Comparison of ENCODE assay signal across 16 cellular contexts in genomic region chr13:96130818-96131217, GRCh38. TPM values are rescaled to one million over a fixed set of nuclear protein-coding genes. Genes with fewer than 3 reads are reported as not detected.
DNase-seq lines count a peak whose midpoint lies in the region; TF ChIP-seq lines count a peak whose summit lies in the region.
"Had no signal": no experiment of that assay in that cellular context is flagged by ENCODE, and none has a peak within 500 bp of the region (broad histone marks: within the 10 kb centered on the region; RNA-seq: fewer than 3 reads in every experiment).

No MANE protein-coding gene starts in this region.

- no peak overlapping the region for H3K4ac ChIP-seq in mesendoderm (ENCODE audit: low read depth, low read length)

- H3K79me2 ChIP-seq in mesendoderm (ENCODE audit: control insufficient read depth, insufficient read depth, low read length): no peaks in the 10 kb centered on the region

- no peak overlapping the region for H3K4me3 ChIP-seq in fibroblast of villous mesenchyme (ENCODE audit: low read depth, low read length)
- H3K4me3 ChIP-seq in mesendoderm (ENCODE audit: low read length): no peak overlapping the region
- no peak overlapping the region for H3K4me3 ChIP-seq in Caco-2 (ENCODE audit: low read depth, low read length)
- H3K4me3 ChIP-seq: GM23248 had no signal

- 0 out of 2 replicates have a peak, but pooled peaks cover 4% of the 10 kb centered on the region for H3K9me3 ChIP-seq in Caco-2

- no peak overlapping the region for H2BK5ac ChIP-seq in mesendoderm (ENCODE audit: low read length)

- BruUV-seq in Caco-2 (replicated peaks; lab: Mats Ljungman, UMichigan): no TSS peak

- no peak overlapping the region for H3K23ac ChIP-seq in mesendoderm (ENCODE audit: low read length)

- H3K27me3 ChIP-seq in mesendoderm (ENCODE audit: insufficient read depth, low read length, poor library complexity) (no peaks in the 10 kb centered on the region), Caco-2 (replicated peaks; ENCODE audit: control insufficient read depth, insufficient read depth, low read length) (no peaks in the 10 kb centered on the region)

- no peak overlapping the region for H4K8ac ChIP-seq in mesendoderm (ENCODE audit: low read depth, low read length)

- no CpG with 5 or more reads among the region's 3 CpGs for WGBS in mesendoderm (ENCODE audit: extremely low coverage, insufficient coverage, low lambda C conversion rate)

- no peaks in the 10 kb centered on the region for H3K79me1 ChIP-seq in mesendoderm (ENCODE audit: low read length)

- H3K4me1 Mint-ChIP-seq in Caco-2 (ENCODE audit: low read depth, unreplicated experiment): no peaks in the 10 kb centered on the region
- H3K4me1 Mint-ChIP-seq: CD14-positive monocyte had no signal

- H4K5ac ChIP-seq in mesendoderm (ENCODE audit: low read length): no peak overlapping the region

- CTCF ChIA-PET in Caco-2 (lab: Charles Lee): no interaction called here

- H3K56ac ChIP-seq in mesendoderm (ENCODE audit: low read length): no peak overlapping the region

- H3K18ac ChIP-seq in mesendoderm (ENCODE audit: low read length): no peak overlapping the region

- no peak overlapping the region for H3K4me2 ChIP-seq in mesendoderm (ENCODE audit: low read length)

- H3K9ac ChIP-seq in mesendoderm (ENCODE audit: low read length): no peak overlapping the region
- H3K9ac ChIP-seq: GM23248 had no signal

- no peaks in the 10 kb centered on the region for H3K36me3 ChIP-seq in mesendoderm (ENCODE audit: control insufficient read depth, insufficient read depth, low read length)
- no peaks in the 10 kb centered on the region for H3K36me3 ChIP-seq in Caco-2 (ENCODE audit: control insufficient read depth, insufficient read depth, low read length)

- H3K36me3 Mint-ChIP-seq in Caco-2 (ENCODE audit: insufficient read depth, unreplicated experiment): no peaks in the 10 kb centered on the region
- H3K36me3 Mint-ChIP-seq: CD14-positive monocyte; CD8-positive, alpha-beta T cell had no signal

- no peak overlapping the region for H3K4me3 Mint-ChIP-seq in Caco-2 (ENCODE audit: unreplicated experiment)
- H3K4me3 Mint-ChIP-seq: CD14-positive monocyte; CD8-positive, alpha-beta T cell had no signal

- peaks cover 18% of the 10 kb centered on the region for H3K27me3 Mint-ChIP-seq in Caco-2 (ENCODE audit: insufficient read depth, unreplicated experiment)

- no peak overlapping the region for H2BK15ac ChIP-seq in mesendoderm (replicated peaks; ENCODE audit: low read depth)

- H2AK5ac ChIP-seq in mesendoderm (ENCODE audit: low read length): no peak overlapping the region

- POLR2A ChIA-PET in Caco-2 (lab: Charles Lee): no interaction called here

- no peak for TF ChIP-seq CTCF in fibroblast of villous mesenchyme (IDR thresholded peaks at IDR 0.05; ENCODE audit: insufficient read depth, low read depth, low read length)
- TF ChIP-seq CTCF in Caco-2 (IDR thresholded peaks at IDR 0.05; ENCODE audit: insufficient read depth in 1 of 2, low read depth in 1 of 2, low read length in 1 of 2, severe bottlenecking in 1 of 2, unreplicated experiment in 1 of 2): no peak

- peak; percentile 4 for DNase-seq in DMS 273 (lab: John Stamatoyannopoulos, UW; ENCODE audit: unreplicated experiment)
- DNase-seq in DMS 273 treated with DMSO at 0.1 percent for 48 hours (lab: John Stamatoyannopoulos, UW): no peak
- peak; percentile 3 for DNase-seq in fibroblast of villous mesenchyme (ENCODE audit: low read depth)
- peak; percentile 2 for DNase-seq in mesendoderm
- no peak for DNase-seq in LoVo (ENCODE audit: low spot score)
- DNase-seq in Caco-2: no peak
- DNase-seq in middle frontal gyrus (ENCODE audit: extremely low spot score, low spot score): no peak
- DNase-seq: CD8-positive, alpha-beta T cell; DMS79; EL; GM23248 had no signal

- no peaks in the 10 kb centered on the region for H3K9me3 Mint-ChIP-seq in Caco-2 (ENCODE audit: unreplicated experiment)

- no peak overlapping the region for H3K27ac Mint-ChIP-seq in Caco-2 (ENCODE audit: unreplicated experiment)
- H3K27ac Mint-ChIP-seq: CD14-positive monocyte; CD8-positive, alpha-beta T cell had no signal

- H2BK120ac ChIP-seq in mesendoderm (ENCODE audit: low read depth, low read length): no peak overlapping the region

- no peak overlapping the region for H3K27ac ChIP-seq in mesendoderm (ENCODE audit: low read depth, low read length)
- H3K27ac ChIP-seq: 22Rv1, GM23248, HL-60 had no signal

- no peaks in the 10 kb centered on the region for H3K4me1 ChIP-seq in mesendoderm (ENCODE audit: control insufficient read depth, low read depth, low read length)
- H3K4me1 ChIP-seq in Caco-2: no peaks in the 10 kb centered on the region

- intact Hi-C loops in Caco-2 (cut with micrococcal nuclease; ENCODE audit: unreplicated experiment): no loop called here

RNA-seq across cellular contexts. Expression of gene HS6ST3, which starts 40.9 kb away (rescaled TPM):
- total RNA-seq in fibroblast of villous mesenchyme: not detected in 2 replicates
- polyA plus RNA-seq in mesendoderm (2013, experiment 1 of 2): 0.31 TPM
- polyA plus RNA-seq in mesendoderm (2013, experiment 2 of 2): 0.28 TPM
- total RNA-seq in Caco-2 (2022): not detected in 2 replicates
- total RNA-seq: A673; CD8-positive, alpha-beta T cell had no signal
- polyA plus RNA-seq: BJ, CD14-positive monocyte, GM23248 had no signal

Comparison
In these comparisons a context has a peak if more than half of its experiments do, and no peak if none do; other contexts are left out.
1. DNase-seq: peak in DMS 273 (single experiment), fibroblast of villous mesenchyme (single experiment) and mesendoderm (single experiment); none in DMS 273 treated with DMSO at 0.1 percent for 48 hours (single experiment), LoVo (single experiment), Caco-2 (0 of 2) and middle frontal gyrus (single experiment).